Comparison of ENCODE assay signal across 1 cellular context in the genomic region with DNA sequence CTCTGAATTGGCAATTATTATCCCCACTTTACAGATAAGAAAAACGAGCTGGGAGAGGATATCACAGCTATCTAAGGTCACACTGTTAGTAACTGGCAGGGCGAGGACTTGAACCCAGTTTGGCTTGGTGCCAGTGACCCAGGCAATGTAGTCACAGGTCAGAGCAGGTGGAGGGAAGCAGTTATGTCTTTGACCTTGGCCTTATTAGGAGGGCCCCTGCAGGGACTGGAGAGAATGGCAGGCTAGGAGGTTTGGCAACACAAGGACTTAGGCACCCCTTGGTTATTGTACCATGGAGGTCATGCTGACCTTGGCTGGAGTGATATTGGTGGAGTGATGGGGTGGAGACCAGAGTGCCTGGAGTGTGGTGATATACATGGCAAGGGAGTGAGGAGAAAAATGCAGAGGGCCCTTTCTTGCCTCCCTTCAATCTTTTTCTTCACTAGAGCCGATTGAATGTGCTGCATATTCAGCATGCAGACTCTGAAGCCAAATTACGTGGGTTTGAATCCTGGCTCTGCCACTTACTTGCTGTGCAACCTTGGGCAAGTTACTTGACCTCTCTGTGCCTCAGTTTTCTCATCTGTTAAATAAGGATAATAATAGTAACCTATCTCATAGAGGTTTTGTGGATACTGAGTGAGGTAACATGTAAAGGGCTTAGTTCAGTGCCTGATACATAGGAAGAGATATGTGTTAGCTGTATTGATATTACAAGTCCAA.
TF ChIP-seq lines count a peak whose summit lies in the region.

No MANE protein-coding gene starts in this region.

TF ChIP-seq in Ishikawa, 13 proteins besides CTCF, POLR2A, EP300 and RAD21 (continued from another document):
- no peak for TF ChIP-seq TAF1 (IDR thresholded peaks at IDR 0.05; ENCODE audit: low read depth)
- peak; percentile 61 for TF ChIP-seq NFIC (IDR thresholded peaks at IDR 0.05)
